ENCODE assay signal across 8 cellular contexts in genomic region chr13:50529154-50529882, GRCh38.
DNase-seq lines count a peak whose midpoint lies in the region; ATAC-seq, FAIRE-seq and TF ChIP-seq lines count a peak whose summit lies in the region.

No MANE protein-coding gene starts in this region.

- H3K9me3 Mint-ChIP-seq in nephron progenitor cell, result peaks cover 32% of the 10 kb centered on the region

- H3K36me3 Mint-ChIP-seq in nephron progenitor cell (ENCODE audit: low read depth), result peaks cover 32% of the 10 kb centered on the region

- ATAC-seq in GM21717 (IDR thresholded peaks at IDR 0.05; ENCODE audit: unreplicated experiment), result no peak
- ATAC-seq in GM19035 (IDR thresholded peaks at IDR 0.05; ENCODE audit: unreplicated experiment), result no peak
- no peak for ATAC-seq in GM19324 (IDR thresholded peaks at IDR 0.05; ENCODE audit: low FRiP score, unreplicated experiment)

- H3K4me3 Mint-ChIP-seq in nephron progenitor cell, result peak overlapping the region; percentile 50

- peak; percentile 97 for FAIRE-seq in TTC549 (lab: Jason Lieb, UNC)

- DNase-seq in Caki2 (ENCODE audit: low read depth) (peak; percentile 74), MV-4-11 (lab: John Stamatoyannopoulos, UW) (peak; percentile 54), fibroblast of peridontal ligament (ENCODE audit: extremely low read depth) (peak; percentile 96), nephron progenitor cell (no peak)

- in situ Hi-C loops in Caki2 (cut with HindIII; ENCODE audit: low pct_unique_long_range_greater_than_20kb, low sequenced_read_pairs), result no loop called here

- peaks cover 51% of the 10 kb centered on the region for H3K4me1 Mint-ChIP-seq in nephron progenitor cell

- peak overlapping the region; percentile 98 for H3K27ac Mint-ChIP-seq in nephron progenitor cell

- H3K27me3 Mint-ChIP-seq in nephron progenitor cell (ENCODE audit: low read depth, poor library complexity), result peaks cover 6% of the 10 kb centered on the region

- TF ChIP-seq CTCF in nephron progenitor cell (IDR thresholded peaks at IDR 0.05), result no peak
